ENCODE assay signal across 8 cellular contexts in genomic region chr20:57395111-57395959, GRCh38.
DNase-seq lines count a peak whose midpoint lies in the region; ATAC-seq and TF ChIP-seq lines count a peak whose summit lies in the region.

No MANE protein-coding gene starts in this region.

- no peaks in the 10 kb centered on the region for H3K27me3 ChIP-seq in ACC112 (ENCODE audit: insufficient read depth, low read length)
- peaks cover 6% of the 10 kb centered on the region for H3K27me3 ChIP-seq in NT2/D1 (ENCODE audit: insufficient read depth, insufficient read length)
- no peaks in the 10 kb centered on the region for H3K27me3 ChIP-seq in mucosa of stomach (ENCODE audit: control insufficient read depth, insufficient read depth, low read length)

- no peak for DNase-seq in NT2/D1 (ENCODE audit: low read depth, low spot score)
- peak; percentile 13 for DNase-seq in epidermal melanocyte (ENCODE audit: insufficient read length, low spot score)
- DNase-seq in stimulated activated CD8-positive, alpha-beta memory T cell treated with anti-CD3 and anti-CD28 coated beads, Interleukin-4, amount 100 ng/mL, for 48 hours, result no peak
- no peak for DNase-seq in GM13976 (ENCODE audit: low spot score)
- DNase-seq in NCI-H1436 treated with DMSO at 0.1 percent for 48 hours (lab: John Stamatoyannopoulos, UW), result no peak

- peak overlapping the region; percentile 49 for H3K27ac ChIP-seq in ACC112 (ENCODE audit: low read depth, low read length)

- no peaks in the 10 kb centered on the region for H3K9me3 ChIP-seq in NT2/D1 (ENCODE audit: insufficient read depth, low read length)
- no peaks in the 10 kb centered on the region for H3K9me3 ChIP-seq in mucosa of stomach (ENCODE audit: control insufficient read depth, low read length)

- TF ChIP-seq CTCF in GM13976 (IDR thresholded peaks at IDR 0.05; ENCODE audit: borderline replicate concordance, control extremely low read depth, extremely low read depth, insufficient read depth, missing control alignments), result no peak

- peak overlapping the region; percentile 68 for H3K9ac ChIP-seq in NT2/D1 (ENCODE audit: insufficient read length, low read depth)
- peak overlapping the region; percentile 22 for H3K9ac ChIP-seq in mucosa of stomach (ENCODE audit: low read length)

- H3K36me3 ChIP-seq in ACC112 (ENCODE audit: insufficient read depth, low read length) (no peaks in the 10 kb centered on the region), NT2/D1 (ENCODE audit: insufficient read depth, insufficient read length, low read length) (peaks cover 79% of the 10 kb centered on the region), mucosa of stomach (ENCODE audit: control insufficient read depth, insufficient read depth, low read length) (peaks cover 10% of the 10 kb centered on the region)

- H3K4me1 ChIP-seq in ACC112 (ENCODE audit: control insufficient read depth, insufficient read depth, low read length, unreplicated experiment), result peaks cover 17% of the 10 kb centered on the region
- peaks cover 40% of the 10 kb centered on the region for H3K4me1 ChIP-seq in NT2/D1 (ENCODE audit: insufficient read depth, insufficient read length)
- H3K4me1 ChIP-seq in mucosa of stomach (ENCODE audit: control insufficient read depth, insufficient read depth, low read length), result peaks cover 61% of the 10 kb centered on the region

- no peak overlapping the region for H2AFZ ChIP-seq in ACC112 (ENCODE audit: low read length, unreplicated experiment)

- H3K4me3 ChIP-seq in ACC112 (ENCODE audit: low read depth, low read length) (no peak overlapping the region), NT2/D1 (ENCODE audit: insufficient read length, low read depth) (no peak overlapping the region), mucosa of stomach (ENCODE audit: low read length) (no peak overlapping the region)

- in situ Hi-C loops in GM13976 (cut with MboI; ENCODE audit: low sequenced_read_pairs, unreplicated experiment), result loop anchor here (10.0 to 25.0 kb wide), 2 partner anchors 79 to 792 kb away; no protein-coding TSS in a partner anchor

- no peak for ATAC-seq in HG02981 (IDR thresholded peaks at IDR 0.05; ENCODE audit: unreplicated experiment)

- H3K79me2 ChIP-seq in ACC112 (ENCODE audit: control insufficient read depth, insufficient read depth, low read length, unreplicated experiment), result peaks cover 8% of the 10 kb centered on the region
